7 cellular contexts compared by ENCODE assay signal in genomic region chr13:27919299-27919933, GRCh38. TPM values are rescaled to one million over a fixed set of nuclear protein-coding genes. Genes with fewer than 3 reads are reported as not detected.
DNase-seq lines count a peak whose midpoint lies in the region; ATAC-seq and TF ChIP-seq lines count a peak whose summit lies in the region.

No MANE protein-coding gene starts in this region.

- WGBS in psoas muscle, 3 donors: 9 to 11% (median 10%) methylated on average over 17 of the region's 17 CpGs

- H3K36me3 ChIP-seq in psoas muscle (ENCODE audit: insufficient read depth in 1 of 2, low read depth in 1 of 2): no peaks in the 10 kb centered on the region

- no peaks in the 10 kb centered on the region for H3K36me3 Mint-ChIP-seq in dendritic cell treated with granulocyte-macrophage colony-stimulating factor and Interleukin-4, amounts not matched to agents 40 ng/mL and 50 ng/mL, for 4 days (ENCODE audit: low read depth)

- peaks cover 96% of the 10 kb centered on the region for H3K27me3 Mint-ChIP-seq in dendritic cell treated with granulocyte-macrophage colony-stimulating factor and Interleukin-4, amounts not matched to agents 40 ng/mL and 50 ng/mL, for 4 days

- intact Hi-C loops in dendritic cell treated with granulocyte-macrophage colony-stimulating factor and Interleukin-4, amounts not matched to agents 40 ng/mL and 50 ng/mL, for 4 days (cut with micrococcal nuclease): no loop called here
- intact Hi-C loops in psoas muscle (cut with DNase I): no loop called here

- no peak for TF ChIP-seq CTCF in psoas muscle (IDR thresholded peaks at IDR 0.05)

- H3K4me1 ChIP-seq in psoas muscle: peaks cover 23% of the 10 kb centered on the region

- H3K9me3 ChIP-seq in psoas muscle: no peaks in the 10 kb centered on the region

- peaks cover 38% of the 10 kb centered on the region for H3K4me1 Mint-ChIP-seq in dendritic cell treated with granulocyte-macrophage colony-stimulating factor and Interleukin-4, amounts not matched to agents 40 ng/mL and 50 ng/mL, for 4 days (ENCODE audit: low read depth)

- H3K4me3 Mint-ChIP-seq in dendritic cell treated with granulocyte-macrophage colony-stimulating factor and Interleukin-4, amounts not matched to agents 40 ng/mL and 50 ng/mL, for 4 days: peak overlapping the region; percentile 55

- H3K27me3 ChIP-seq in psoas muscle (ENCODE audit: insufficient read depth in 3 of 3, low read length in 2 of 3): peaks cover 4 to 100% (median 59%) of the 10 kb centered on the region in 3 donors

- H3K4me3 ChIP-seq in psoas muscle: peak overlapping the region; percentile 61

- H3K9me3 Mint-ChIP-seq in dendritic cell treated with granulocyte-macrophage colony-stimulating factor and Interleukin-4, amounts not matched to agents 40 ng/mL and 50 ng/mL, for 4 days: no peaks in the 10 kb centered on the region

- peak; percentile 91 for DNase-seq in NCI-H1092 treated with DMSO at 0.1 percent for 48 hours (lab: John Stamatoyannopoulos, UW)
- DNase-seq in psoas muscle: no peak
- DNase-seq in NCI-H2227 treated with DMSO at 0.1 percent for 48 hours (lab: John Stamatoyannopoulos, UW): no peak

- peak; percentile 69 for ATAC-seq in GM18511 (IDR thresholded peaks at IDR 0.05; ENCODE audit: unreplicated experiment)
- ATAC-seq in psoas muscle: no peak
- ATAC-seq in HG03045 (IDR thresholded peaks at IDR 0.05; ENCODE audit: unreplicated experiment): no peak
- no peak for ATAC-seq in GM18517 (IDR thresholded peaks at IDR 0.05; ENCODE audit: unreplicated experiment)

- H3K27ac Mint-ChIP-seq in dendritic cell treated with granulocyte-macrophage colony-stimulating factor and Interleukin-4, amounts not matched to agents 40 ng/mL and 50 ng/mL, for 4 days: no peak overlapping the region

- H3K27ac ChIP-seq in psoas muscle: no peak overlapping the region

RNA-seq across cellular contexts. Expression of gene PDX1, which starts 0.4 kb away (rescaled TPM):
- total RNA-seq in psoas muscle: not detected
- polyA plus RNA-seq in psoas muscle: not detected

RNA-seq across cellular contexts. Expression of gene CDX2, which starts 49.7 kb away (rescaled TPM):
- total RNA-seq in psoas muscle: not detected
- polyA plus RNA-seq in psoas muscle: under 1 TPM in 1 of 3 donors, not detected in 2; 0.03 TPM
